ENCODE assay signal across 11 cellular contexts in genomic region chr13:101449971-101450748, GRCh38. TPM values are rescaled to one million over a fixed set of nuclear protein-coding genes. Genes with fewer than 3 reads are reported as not detected.
DNase-seq lines count a peak whose midpoint lies in the region; ATAC-seq lines count a peak whose summit lies in the region.
"Had no signal": no experiment of that assay in that cellular context is flagged by ENCODE, and none has a peak within 500 bp of the region (broad histone marks: within the 10 kb centered on the region; RNA-seq: fewer than 3 reads in every experiment).

No MANE protein-coding gene starts in this region.

- ATAC-seq in sciatic nerve (peak; percentile 43), GM18868 (IDR thresholded peaks at IDR 0.05; ENCODE audit: unreplicated experiment) (no peak), HG03280 (IDR thresholded peaks at IDR 0.05; ENCODE audit: unreplicated experiment) (no peak)

- intact Hi-C loops in sciatic nerve (cut with DNase I) = no loop called here

- DNase-seq in GM04503 (ENCODE audit: low read depth) (peak; percentile 81), SW480 (ENCODE audit: low spot score) (peak; percentile 90), fibroblast of the conjunctiva (ENCODE audit: low read depth) (peak; percentile 46), sciatic nerve (ENCODE audit: low spot score) (no peak), NCI-H69 (lab: John Stamatoyannopoulos, UW) (no peak)
- DNase-seq in stimulated activated CD4-positive, alpha-beta T cell treated with anti-CD3 and anti-CD28 coated beads, Interleukin-15, amount 100 ng/mL, for 24 hours = no peak
- DNase-seq: NCI-H446 treated with DMSO at 0.1 percent for 48 hours, spleen had no signal

RNA-seq across cellular contexts. Expression of gene ITGBL1, which starts 2.3 kb away (rescaled TPM):
- total RNA-seq in sciatic nerve = 74.1 TPM
- total RNA-seq: mononuclear cell had no signal

RNA-seq across cellular contexts. Expression of gene NALCN, which starts 33.9 kb away (rescaled TPM):
- 8.8 TPM for total RNA-seq in sciatic nerve
- total RNA-seq: mononuclear cell had no signal

Comparison
In these comparisons a context has a peak if more than half of its experiments do, and no peak if none do; other contexts are left out.
1. DNase-seq: peak in GM04503 (single experiment), SW480 (single experiment) and fibroblast of the conjunctiva (single experiment); none in sciatic nerve (single experiment), stimulated activated CD4-positive, alpha-beta T cell treated with anti-CD3 and anti-CD28 coated beads, Interleukin-15, amount 100 ng/mL, for 24 hours (single experiment) and NCI-H69 (single experiment).